In genomic region chr16:609316-609715, GRCh38 we compare ENCODE assay signal across 25 cellular contexts.
"Had no signal": no experiment of that assay in that cellular context is flagged by ENCODE, and none has a peak within 500 bp of the region (broad histone marks: within the 10 kb centered on the region; RNA-seq: fewer than 3 reads in every experiment).

No MANE protein-coding gene starts in this region.

- H3K27ac ChIP-seq: heart left ventricle, left ventricle myocardium inferior, ovary, prostate gland, thyroid gland, upper lobe of left lung, vagina had no signal

- H3K4me3 ChIP-seq: heart left ventricle, left ventricle myocardium inferior, mucosa of descending colon, ovary, prostate gland, skin epidermis, stomach, thyroid gland, upper lobe of left lung, vagina had no signal

- H3K36me3 ChIP-seq: heart left ventricle, left ventricle myocardium inferior, ovary, prostate gland, thyroid gland, upper lobe of left lung, vagina had no signal

- H3K27me3 Mint-ChIP-seq: activated B cell treated with CpG ODN at 0.5 μM for 24 hours; activated CD8-positive, alpha-beta T cell treated with anti-CD3 and anti-CD28 coated beads for 36 hours; natural killer cell treated with Interleukin-12 subunit alpha and Interleukin-12 subunit beta and Interleukin-15 and Interleukin-18, amount 100 ng/mL, for 72 hours; stimulated activated memory B cell treated with anti-CD40 and anti-IgM and Interleukin-4, amounts not matched to agents 10 μg/mL and 1 μg/mL and 100 μg/mL, for 72 hours had no signal

- H3K36me3 Mint-ChIP-seq: activated naive CD4-positive, alpha-beta T cell treated with anti-CD3 and anti-CD28 coated beads, Interleukin-2, amount 50 U/mL, for 72 hours; natural killer cell treated with Interleukin-12 subunit alpha and Interleukin-12 subunit beta and Interleukin-15 and Interleukin-18, amount 100 ng/mL, for 72 hours had no signal

- H3K9me3 Mint-ChIP-seq: activated CD8-positive, alpha-beta T cell treated with anti-CD3 and anti-CD28 coated beads for 36 hours; activated naive CD4-positive, alpha-beta T cell treated with anti-CD3 and anti-CD28 coated beads, Interleukin-2, amount 50 U/mL, for 72 hours; activated T-cell treated with anti-CD3 and anti-CD28 coated beads, Interleukin-2, amount 50 U/mL, for 72 hours; natural killer cell treated with Interleukin-12 subunit alpha and Interleukin-12 subunit beta and Interleukin-15 and Interleukin-18, amount 100 ng/mL, for 72 hours had no signal

- H3K27ac Mint-ChIP-seq: activated B cell treated with CpG ODN at 0.5 μM for 24 hours; activated CD8-positive, alpha-beta T cell treated with anti-CD3 and anti-CD28 coated beads for 36 hours; activated T-cell treated with anti-CD3 and anti-CD28 coated beads, Interleukin-2, amount 50 U/mL, for 72 hours; stimulated activated memory B cell treated with anti-CD40 and anti-IgM and Interleukin-4, amounts not matched to agents 10 μg/mL and 1 μg/mL and 100 μg/mL, for 72 hours had no signal

- ATAC-seq: activated CD8-positive, alpha-beta T cell treated with anti-CD3 and anti-CD28 coated beads for 36 hours; activated naive CD4-positive, alpha-beta T cell treated with anti-CD3 and anti-CD28 coated beads, Interleukin-2, amount 50 U/mL, for 72 hours; activated T-cell treated with anti-CD3 and anti-CD28 coated beads, Interleukin-2, amount 50 U/mL, for 72 hours; natural killer cell treated with Interleukin-12 subunit alpha and Interleukin-12 subunit beta and Interleukin-15 and Interleukin-18, amount 100 ng/mL, for 72 hours; stimulated activated memory B cell treated with anti-CD40 and anti-IgM and Interleukin-4, amounts not matched to agents 10 μg/mL and 1 μg/mL and 100 μg/mL, for 72 hours had no signal

- H3K9me3 ChIP-seq: mucosa of descending colon, neutrophil, ovary, prostate gland, thyroid gland, vagina had no signal

- DNase-seq: activated B cell treated with CpG ODN at 0.5 μM for 24 hours; activated CD4-positive, alpha-beta T cell treated with anti-CD3 and anti-CD28 coated beads, Interleukin-2, amount 50 U/mL, for 1 hour; activated CD8-positive, alpha-beta T cell treated with anti-CD3 and anti-CD28 coated beads for 36 hours; activated naive CD4-positive, alpha-beta T cell; activated T-cell treated with anti-CD3 and anti-CD28 coated beads, Interleukin-2, amount 50 U/mL, for 72 hours; anterior cingulate cortex; cortex of kidney; foreskin fibroblast; heart left ventricle; left ventricle myocardium inferior; mucosa of descending colon; ovary; retina; stimulated activated CD4-positive, alpha-beta T cell treated with anti-CD3 and anti-CD28 coated beads, Interleukin-4, amount 100 ng/mL, for 24 hours; stomach; T-helper 2 cell; thyroid gland; upper lobe of left lung had no signal

- H3K4me3 Mint-ChIP-seq: activated B cell treated with CpG ODN at 0.5 μM for 24 hours; activated CD8-positive, alpha-beta T cell treated with anti-CD3 and anti-CD28 coated beads for 36 hours; activated T-cell treated with anti-CD3 and anti-CD28 coated beads, Interleukin-2, amount 50 U/mL, for 72 hours; natural killer cell treated with Interleukin-12 subunit alpha and Interleukin-12 subunit beta and Interleukin-15 and Interleukin-18, amount 100 ng/mL, for 72 hours; stimulated activated memory B cell treated with anti-CD40 and anti-IgM and Interleukin-4, amounts not matched to agents 10 μg/mL and 1 μg/mL and 100 μg/mL, for 72 hours had no signal

- H3K27me3 ChIP-seq: heart left ventricle, neutrophil, ovary, stomach, thyroid gland, upper lobe of left lung, vagina had no signal
